ENCODE assay signal across 13 cellular contexts in the genomic region with DNA sequence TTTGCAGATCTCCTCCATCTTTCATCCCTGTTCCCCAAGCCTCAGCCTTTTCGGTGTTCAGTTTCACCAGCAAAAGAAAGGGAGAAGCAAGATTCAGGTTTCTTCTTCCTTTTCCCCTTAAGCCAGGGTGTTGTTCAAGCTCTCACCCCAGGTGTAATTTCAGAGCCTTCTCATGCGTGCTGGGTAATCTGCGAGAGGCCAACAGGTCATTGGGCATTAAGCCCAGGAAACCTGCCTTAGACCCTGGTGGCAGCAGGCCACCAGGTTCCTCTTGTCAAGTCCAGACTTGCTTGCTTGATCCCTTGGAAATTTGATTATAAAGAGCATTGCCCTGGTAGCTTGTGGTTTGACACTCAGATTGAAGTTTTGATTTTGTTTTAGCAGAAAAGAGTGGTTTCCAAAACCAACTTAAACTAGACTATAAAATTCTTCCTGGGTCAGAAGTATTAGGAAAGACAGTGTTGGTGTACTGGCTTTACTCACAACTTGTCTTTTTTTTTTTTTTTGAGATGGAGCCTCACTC. TPM values are rescaled to one million over a fixed set of nuclear protein-coding genes. Genes with fewer than 3 reads are reported as not detected.
DNase-seq lines count a peak whose midpoint lies in the region; ATAC-seq and TF ChIP-seq lines count a peak whose summit lies in the region.
"Had no signal": no experiment of that assay in that cellular context is flagged by ENCODE, and none has a peak within 500 bp of the region (broad histone marks: within the 10 kb centered on the region; RNA-seq: fewer than 3 reads in every experiment).

No MANE protein-coding gene starts in this region.

- H3K4me2 ChIP-seq in BLaER1: peak overlapping the region; percentile 45

- peak overlapping the region; percentile 66 for H3K27ac Mint-ChIP-seq in activated T-helper 17 cell treated with anti-CD3 and anti-CD28 coated beads, Interleukin-2, amount 50 U/mL, for 72 hours
- no peak overlapping the region for H3K27ac Mint-ChIP-seq in HFFc6

- TF ChIP-seq CTCF in GM12865 (IDR thresholded peaks at IDR 0.05; ENCODE audit: insufficient read depth, low read depth, low read length, missing control alignments): no peak
- TF ChIP-seq CTCF in left lung (IDR thresholded peaks at IDR 0.05): no peak
- no peak for TF ChIP-seq CTCF in HFFc6 (IDR thresholded peaks at IDR 0.05)

- H3K27me3 Mint-ChIP-seq in activated T-helper 17 cell treated with anti-CD3 and anti-CD28 coated beads, Interleukin-2, amount 50 U/mL, for 72 hours: no peaks in the 10 kb centered on the region
- H3K27me3 Mint-ChIP-seq in HFFc6 (ENCODE audit: insufficient read depth): no peaks in the 10 kb centered on the region

- H3K36me3 Mint-ChIP-seq in activated T-helper 17 cell treated with anti-CD3 and anti-CD28 coated beads, Interleukin-2, amount 50 U/mL, for 72 hours (ENCODE audit: low read depth): peaks cover 68% of the 10 kb centered on the region
- H3K36me3 Mint-ChIP-seq in HFFc6 (ENCODE audit: low read depth): peaks cover 19% of the 10 kb centered on the region

- H3K27ac ChIP-seq in BLaER1 (peak overlapping the region; percentile 47; the same call in 1 of the 2 replicates), left lung (no peak overlapping the region)
- H3K27ac ChIP-seq: uterus had no signal

- peaks cover 8% of the 10 kb centered on the region for H3K4me1 Mint-ChIP-seq in activated T-helper 17 cell treated with anti-CD3 and anti-CD28 coated beads, Interleukin-2, amount 50 U/mL, for 72 hours
- H3K4me1 Mint-ChIP-seq in HFFc6 (ENCODE audit: low read depth): peaks cover 12% of the 10 kb centered on the region

- H4K20me1 ChIP-seq in BLaER1: peaks cover 97% of the 10 kb centered on the region

- peak overlapping the region; percentile 53; the same call in 1 of the 2 replicates for H3K9ac ChIP-seq in BLaER1

- DNase-seq in GM12865 (ENCODE audit: low read depth) (peak; percentile 16), left lung (no peak), iPS-NIHi11 (ENCODE audit: low spot score) (no peak), HFFc6 (no peak), SW480 (ENCODE audit: low spot score) (no peak)
- DNase-seq: activated naive CD4-positive, alpha-beta T cell treated with Interleukin-2 at 50 U/mL for 16 hours; KBM-7; NCI-H526; T-helper 9 cell; uterus had no signal

- H3K4me3 ChIP-seq in BLaER1: no peak overlapping the region
- H3K4me3 ChIP-seq in GM12865 (ENCODE audit: low read depth, low read length): no peak overlapping the region
- H3K4me3 ChIP-seq in left lung: no peak overlapping the region
- H3K4me3 ChIP-seq: uterus had no signal

- H3K27me3 ChIP-seq in BLaER1 (no peaks in the 10 kb centered on the region), left lung (no peaks in the 10 kb centered on the region)
- H3K27me3 ChIP-seq: uterus had no signal

- H3K4me1 ChIP-seq in BLaER1 (peaks cover 66% of the 10 kb centered on the region), left lung (peaks cover under 1 to 19% of the 10 kb centered on the region in 2 donors)
- H3K4me1 ChIP-seq: uterus had no signal

- ATAC-seq in activated T-helper 17 cell treated with anti-CD3 and anti-CD28 coated beads, Interleukin-2, amount 50 U/mL, for 72 hours (replicated peaks): no peak
- ATAC-seq in left lung (peak; percentile 35), HG03097 (IDR thresholded peaks at IDR 0.05; ENCODE audit: low FRiP score, unreplicated experiment) (no peak)

- H3K9me3 ChIP-seq in BLaER1 (no peaks in the 10 kb centered on the region), left lung (no peaks in the 10 kb centered on the region)
- H3K9me3 ChIP-seq: uterus had no signal

- H3K4me3 Mint-ChIP-seq in activated T-helper 17 cell treated with anti-CD3 and anti-CD28 coated beads, Interleukin-2, amount 50 U/mL, for 72 hours: no peak overlapping the region
- H3K4me3 Mint-ChIP-seq in HFFc6: no peak overlapping the region

- H3K36me3 ChIP-seq in BLaER1: peaks cover 100% of the 10 kb centered on the region
- peaks cover 0 to 69% of the 10 kb centered on the region in 2 donors for H3K36me3 ChIP-seq in left lung
- H3K36me3 ChIP-seq: uterus had no signal

- intact Hi-C loops in left lung (cut with DNase I): no loop called here

- H3K9me3 Mint-ChIP-seq in activated T-helper 17 cell treated with anti-CD3 and anti-CD28 coated beads, Interleukin-2, amount 50 U/mL, for 72 hours: no peaks in the 10 kb centered on the region
- no peaks in the 10 kb centered on the region for H3K9me3 Mint-ChIP-seq in HFFc6

RNA-seq across cellular contexts. Expression of gene AKR1A1, which starts 6.9 kb away (rescaled TPM):
- 100 to 1,000 TPM; 121 to 151 TPM for total RNA-seq in activated T-helper 17 cell treated with anti-CD3 and anti-CD28 coated beads, Interleukin-2, amount 50 U/mL, for 72 hours
- 100 to 1,000 TPM; 183 to 258 TPM for total RNA-seq in left lung
- 100 to 1,000 TPM; 105 to 125 (median 119) TPM for total RNA-seq in HFFc6 (2021; fragmentation: NEBNext Ultra II Directional; extraction: Animal tissue kit (Norgen Biotek cat#: 25700))

RNA-seq across cellular contexts. Expression of gene NASP, which starts 26.4 kb away (rescaled TPM):
- 100 to 1,000 TPM; 113 to 224 TPM for total RNA-seq in activated T-helper 17 cell treated with anti-CD3 and anti-CD28 coated beads, Interleukin-2, amount 50 U/mL, for 72 hours
- 10 to 100 TPM; 57.6 to 71.6 TPM for total RNA-seq in left lung
- 10 to 100 TPM; 41.6 to 77.7 (median 72.1) TPM for total RNA-seq in HFFc6 (2021; fragmentation: NEBNext Ultra II Directional; extraction: Animal tissue kit (Norgen Biotek cat#: 25700))

RNA-seq across cellular contexts. Expression of gene PRDX1, which starts 35.8 kb away (rescaled TPM):
- total RNA-seq in activated T-helper 17 cell treated with anti-CD3 and anti-CD28 coated beads, Interleukin-2, amount 50 U/mL, for 72 hours: 100 to 1,000 TPM; 344 to 571 TPM
- total RNA-seq in left lung: 100 to 1,000 TPM; 427 to 579 TPM
- 1,000 to 10,000 TPM in 3 of 6 experiments, 100 to 1,000 TPM in 3; 798 to 1,123 (median 999) TPM for total RNA-seq in HFFc6 (2021; fragmentation: NEBNext Ultra II Directional; extraction: Animal tissue kit (Norgen Biotek cat#: 25700))

RNA-seq across cellular contexts. Expression of gene MMACHC, which starts 57.4 kb away (rescaled TPM):
- total RNA-seq in activated T-helper 17 cell treated with anti-CD3 and anti-CD28 coated beads, Interleukin-2, amount 50 U/mL, for 72 hours: 1 to 10 TPM; 3.7 to 4.9 TPM
- 1 to 10 TPM; 5.8 to 5.9 TPM for total RNA-seq in left lung
- 10 to 100 TPM; 11.1 to 12.9 (median 12.4) TPM for total RNA-seq in HFFc6 (2021; fragmentation: NEBNext Ultra II Directional; extraction: Animal tissue kit (Norgen Biotek cat#: 25700))

RNA-seq across cellular contexts. Expression of gene CCDC163, which starts 57.6 kb away (rescaled TPM):
- total RNA-seq in activated T-helper 17 cell treated with anti-CD3 and anti-CD28 coated beads, Interleukin-2, amount 50 U/mL, for 72 hours: 1 to 10 TPM; 3.4 TPM
- total RNA-seq in left lung: 1 to 10 TPM in 1 of 2 donors, under 1 TPM in 1; 0.50 to 2.0 TPM
- 1 to 10 TPM; 1.3 to 2.4 (median 1.7) TPM for total RNA-seq in HFFc6 (2021; fragmentation: NEBNext Ultra II Directional; extraction: Animal tissue kit (Norgen Biotek cat#: 25700))
